Comparison of ENCODE assay signal across 16 cellular contexts in the genomic region with DNA sequence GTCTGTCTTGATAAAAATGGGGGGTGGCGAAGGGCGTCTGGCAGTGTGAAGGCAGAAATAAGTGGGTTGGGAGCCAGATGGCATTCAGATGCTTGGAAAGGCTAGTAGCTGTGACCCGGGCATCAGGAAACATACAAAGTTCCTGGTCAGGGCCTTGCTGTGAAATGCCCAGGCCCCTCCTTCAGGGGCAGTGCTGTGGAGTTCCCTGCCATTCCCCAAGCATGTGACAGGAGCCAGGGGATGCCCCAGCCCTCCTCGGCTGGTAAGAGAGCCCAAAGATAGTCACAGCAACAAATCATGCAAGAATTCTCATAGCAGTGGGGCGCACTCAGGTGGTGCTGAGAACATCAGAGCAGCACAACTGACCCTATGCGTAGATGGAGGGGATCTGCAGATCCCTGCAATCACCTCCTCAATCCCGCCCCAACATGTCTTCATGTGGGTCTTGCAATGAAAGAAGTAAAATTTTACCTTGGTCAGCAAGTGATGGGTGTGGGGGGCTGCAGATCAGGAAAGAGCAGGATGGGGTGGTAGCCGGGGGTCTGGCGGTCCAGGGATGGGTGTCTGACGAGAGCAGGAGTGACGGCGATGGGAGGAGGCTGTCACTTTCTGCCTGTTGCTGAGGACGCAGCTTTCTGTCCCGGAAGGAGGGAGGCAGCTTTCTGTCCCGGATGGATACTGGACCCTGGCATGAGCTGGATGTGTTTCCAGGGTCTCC.
"Had no signal": no experiment of that assay in that cellular context is flagged by ENCODE, and none has a peak within 500 bp of the region (broad histone marks: within the 10 kb centered on the region; RNA-seq: fewer than 3 reads in every experiment).

No MANE protein-coding gene starts in this region.

- H3K4me1 Mint-ChIP-seq: memory B cell had no signal

- ATAC-seq: gastrocnemius medialis had no signal

- H3K4me1 ChIP-seq: gastrocnemius medialis, left ventricle myocardium inferior, spleen, suprapubic skin had no signal

- H3K4me3 ChIP-seq: gastrocnemius medialis, left ventricle myocardium inferior, sigmoid colon, spleen, suprapubic skin had no signal

- DNase-seq: activated CD4-positive, alpha-beta T cell treated with anti-CD3 and anti-CD28 coated beads, Interleukin-2, amount 50 U/mL, for 1 hour; activated naive CD4-positive, alpha-beta T cell; anterior cingulate cortex; cerebellar nuclear complex; effector CD8-positive, alpha-beta T cell; gastrocnemius medialis; left ventricle myocardium inferior; sigmoid colon; spleen; SW 1271 had no signal

- H3K27me3 Mint-ChIP-seq: type B pancreatic cell had no signal

- H3K9me3 ChIP-seq: gastrocnemius medialis, sigmoid colon, suprapubic skin had no signal

- H3K27ac Mint-ChIP-seq: memory B cell; natural killer cell treated with Interleukin-12 subunit alpha and Interleukin-12 subunit beta and Interleukin-15 and Interleukin-18, amount 100 ng/mL, for 72 hours; stimulated activated naive CD8-positive, alpha-beta T cell treated with anti-CD3 and anti-CD28 coated beads, Interleukin-15, Interleukin-2, amounts not matched to agents 100 ng/mL and 50 ng/mL, for 24 hours had no signal

- H3K27ac ChIP-seq: epithelial cell of prostate, gastrocnemius medialis, left ventricle myocardium inferior, sigmoid colon, spleen, suprapubic skin had no signal

- H3K4me3 Mint-ChIP-seq: memory B cell; natural killer cell treated with Interleukin-12 subunit alpha and Interleukin-12 subunit beta and Interleukin-15 and Interleukin-18, amount 100 ng/mL, for 72 hours; stimulated activated naive CD8-positive, alpha-beta T cell treated with anti-CD3 and anti-CD28 coated beads, Interleukin-15, Interleukin-2, amounts not matched to agents 100 ng/mL and 50 ng/mL, for 24 hours; type B pancreatic cell had no signal

- H3K9me3 Mint-ChIP-seq: memory B cell; natural killer cell treated with Interleukin-12 subunit alpha and Interleukin-12 subunit beta and Interleukin-15 and Interleukin-18, amount 100 ng/mL, for 72 hours; stimulated activated naive CD8-positive, alpha-beta T cell treated with anti-CD3 and anti-CD28 coated beads, Interleukin-15, Interleukin-2, amounts not matched to agents 100 ng/mL and 50 ng/mL, for 24 hours; type B pancreatic cell had no signal

- H3K27me3 ChIP-seq: gastrocnemius medialis, sigmoid colon, suprapubic skin had no signal

- H3K36me3 ChIP-seq: left ventricle myocardium inferior, sigmoid colon, suprapubic skin had no signal

- H3K36me3 Mint-ChIP-seq: memory B cell had no signal
